Comparison of ENCODE assay signal across 11 cellular contexts in genomic region chr14:92688434-92689375, GRCh38. TPM values are rescaled to one million over a fixed set of nuclear protein-coding genes. Genes with fewer than 3 reads are reported as not detected.
DNase-seq lines count a peak whose midpoint lies in the region; ATAC-seq and TF ChIP-seq lines count a peak whose summit lies in the region.
"Had no signal": no experiment of that assay in that cellular context is flagged by ENCODE, and none has a peak within 500 bp of the region (broad histone marks: within the 10 kb centered on the region; RNA-seq: fewer than 3 reads in every experiment).

No MANE protein-coding gene starts in this region.

- ATAC-seq in naive thymus-derived CD8-positive, alpha-beta T cell = no peak
- ATAC-seq in T-helper 17 cell = no peak

- peak overlapping the region in 7 of 10 donors; percentile 5 to 82 (median 34) for H3K27ac Mint-ChIP-seq in naive thymus-derived CD8-positive, alpha-beta T cell
- H3K27ac Mint-ChIP-seq in T-helper 17 cell (no peak overlapping the region), CD14-positive monocyte (peak overlapping the region in 2 of 7 donors; percentile 50 to 56)

- DNase-seq in BE2C (peak; percentile 56), H7 (peak; percentile 76), SW480 (ENCODE audit: low spot score) (peak; percentile 38), AG08396 (ENCODE audit: low spot score) (no peak), T-helper 17 cell (no peak), CD14-positive monocyte (ENCODE audit: low spot score) (no peak), tibial nerve (ENCODE audit: low spot score in 2 of 2) (no peak)
- no peak for DNase-seq in naive thymus-derived CD8-positive, alpha-beta T cell
- DNase-seq: activated CD4-positive, CD25-positive, alpha-beta regulatory T cell; GF-D8; NCI-H446 had no signal

- WGBS in tibial nerve, 2 donors = 85 to 86% methylated on average over 26 to 30 of the region's 30 CpGs

- intact Hi-C loops in CD14-positive monocyte (cut with micrococcal nuclease) = loop anchor here in 1 of 2 donors (10.0 kb wide), 1 partner anchor 554 kb away; no protein-coding TSS in a partner anchor

- H3K36me3 ChIP-seq in BE2C = no peaks in the 10 kb centered on the region
- no peaks in the 10 kb centered on the region for H3K36me3 ChIP-seq in H7 (replicated peaks; ENCODE audit: control insufficient read depth, insufficient read depth, low read length)
- peaks cover 0 to 44% (median 0%) of the 10 kb centered on the region in 3 donors for H3K36me3 ChIP-seq in tibial nerve

- H3K27ac ChIP-seq in tibial nerve = no peak overlapping the region

- POLR2A ChIA-PET in naive thymus-derived CD8-positive, alpha-beta T cell (lab: Charles Lee) = interaction anchor here (0.7 to 1.9 kb wide), 6 partner anchors 10 to 36 kb away, joined by 3 to 5 read pairs (median 4); no protein-coding TSS in a partner anchor

- no peak overlapping the region for H3K4me3 Mint-ChIP-seq in naive thymus-derived CD8-positive, alpha-beta T cell
- H3K4me3 Mint-ChIP-seq in T-helper 17 cell (no peak overlapping the region), CD14-positive monocyte (no peak overlapping the region)

- TF ChIP-seq POLR2A in tibial nerve (IDR thresholded peaks at IDR 0.05) = no peak

- peaks cover 0 to 52% (median 9%) of the 10 kb centered on the region in 3 donors for H3K36me3 Mint-ChIP-seq in naive thymus-derived CD8-positive, alpha-beta T cell
- peaks cover 3% of the 10 kb centered on the region for H3K36me3 Mint-ChIP-seq in T-helper 17 cell (ENCODE audit: low read depth)
- peaks cover 47 to 67% of the 10 kb centered on the region in 2 donors for H3K36me3 Mint-ChIP-seq in CD14-positive monocyte

- TF ChIP-seq CTCF in BE2C (IDR thresholded peaks at IDR 0.05; ENCODE audit: low read depth, low read length) (no peak), CD14-positive monocyte (IDR thresholded peaks at IDR 0.05) (no peak), tibial nerve (IDR thresholded peaks at IDR 0.05) (no peak)

- H3K27me3 ChIP-seq in BE2C (peaks cover 5% of the 10 kb centered on the region; the same call in 1 of the 2 replicates), H7 (ENCODE audit: control insufficient read depth, insufficient read depth, low read length) (peaks cover 19% of the 10 kb centered on the region), tibial nerve (peaks cover 0 to 14% of the 10 kb centered on the region in 2 donors)

- H3K27me3 Mint-ChIP-seq in naive thymus-derived CD8-positive, alpha-beta T cell = no peaks in the 10 kb centered on the region
- no peaks in the 10 kb centered on the region for H3K27me3 Mint-ChIP-seq in T-helper 17 cell
- H3K27me3 Mint-ChIP-seq in CD14-positive monocyte (ENCODE audit: low read depth in 3 of 3) = peaks cover 0 to 5% (median 0%) of the 10 kb centered on the region in 3 donors

- H3K9me3 ChIP-seq in BE2C (no peaks in the 10 kb centered on the region), T-helper 17 cell (ENCODE audit: control insufficient read depth, low read length, poor library complexity, severe bottlenecking) (no peaks in the 10 kb centered on the region), tibial nerve (no peaks in the 10 kb centered on the region)

- peaks cover 6 to 30% (median 15%) of the 10 kb centered on the region in 4 donors for H3K4me1 Mint-ChIP-seq in naive thymus-derived CD8-positive, alpha-beta T cell
- H3K4me1 Mint-ChIP-seq in T-helper 17 cell (peaks cover 22% of the 10 kb centered on the region), CD14-positive monocyte (peaks cover 11% of the 10 kb centered on the region)

- no peaks in the 10 kb centered on the region for H3K9me3 Mint-ChIP-seq in naive thymus-derived CD8-positive, alpha-beta T cell
- peaks cover 0 to 2% (median 0%) of the 10 kb centered on the region in 7 donors for H3K9me3 Mint-ChIP-seq in CD14-positive monocyte

- no peak for TF ChIP-seq EP300 in tibial nerve (IDR thresholded peaks at IDR 0.05)

- H3K4me1 ChIP-seq in BE2C = no peaks in the 10 kb centered on the region
- peaks cover 0 to 37% (median 7%) of the 10 kb centered on the region in 4 donors for H3K4me1 ChIP-seq in tibial nerve

- H3K4me3 ChIP-seq in BE2C (ENCODE audit: low read depth, low read length) (peak overlapping the region; percentile 58; the same call in 1 of the 2 replicates), H7 (ENCODE audit: insufficient read depth, low read depth, low read length) (peak overlapping the region; percentile 60), tibial nerve (peak overlapping the region in 2 of 4 donors; percentile 37 to 49)

RNA-seq across cellular contexts. Expression of gene LGMN, which starts 59.7 kb away (rescaled TPM):
- 76.6 TPM for polyA plus RNA-seq in BE2C (2012; ENCODE audit: insufficient read depth, insufficient read length, low read depth)
- 57.4 and 60.6 TPM in 2 replicates for total RNA-seq in H7 (2014; rRNA removed; shearing (Covaris generic))
- 10 to 100 TPM; 17.7 to 19.6 TPM for total RNA-seq in naive thymus-derived CD8-positive, alpha-beta T cell
- 10 to 100 TPM; 18.8 to 38.3 (median 27.4) TPM for polyA plus RNA-seq in naive thymus-derived CD8-positive, alpha-beta T cell
- total RNA-seq in T-helper 17 cell (1 to 10 TPM; 5.2 to 8.3 TPM), tibial nerve (10 to 100 TPM; 61.8 to 77.3 (median 72.6) TPM)
- polyA plus RNA-seq in CD14-positive monocyte = 1 to 10 TPM; 1.7 to 3.3 TPM

Comparison
In these comparisons a context has a peak if more than half of its experiments do, and no peak if none do; other contexts are left out.
1. DNase-seq: peak in BE2C (single experiment), H7 (single experiment) and SW480 (single experiment); none in naive thymus-derived CD8-positive, alpha-beta T cell (0 of 10), AG08396 (single experiment), T-helper 17 cell (0 of 3), CD14-positive monocyte (single experiment) and tibial nerve (0 of 2).